Comparison of ENCODE assay signal across 1 cellular context in genomic region chr11:117816151-117816741, GRCh38.
A peak's percentile ranks its signal among the peaks of the same experiment; 100 is the strongest.
TF ChIP-seq lines count a peak whose summit lies in the region.

No MANE protein-coding gene starts in this region.

TF ChIP-seq in HepG2, 621 proteins besides CTCF, POLR2A, EP300 and RAD21 (continued from another document and continues in another):
- TF ChIP-seq HINFP (CRISPR knock-in tag; IDR thresholded peaks at IDR 0.05; ENCODE audit: low read depth), result no peak
- TF ChIP-seq RARA (CRISPR knock-in tag; IDR thresholded peaks at IDR 0.05), result no peak
- TF ChIP-seq PBX3 (CRISPR knock-in tag; IDR thresholded peaks at IDR 0.05; ENCODE audit: borderline replicate concordance), result no peak
- no peak for TF ChIP-seq ZNF703 (CRISPR knock-in tag; IDR thresholded peaks at IDR 0.05; ENCODE audit: borderline replicate concordance)
- peak; percentile 44; the same call in 1 of the 2 replicates for TF ChIP-seq HOXA3 (CRISPR knock-in tag; IDR thresholded peaks at IDR 0.05)
- TF ChIP-seq ZNF709 (CRISPR knock-in tag; IDR thresholded peaks at IDR 0.05), result no peak
- no peak for TF ChIP-seq TRIM22 (IDR thresholded peaks at IDR 0.05)
- no peak for TF ChIP-seq KLF15 (CRISPR knock-in tag; IDR thresholded peaks at IDR 0.05; ENCODE audit: borderline replicate concordance)
- TF ChIP-seq, protein P1, sequence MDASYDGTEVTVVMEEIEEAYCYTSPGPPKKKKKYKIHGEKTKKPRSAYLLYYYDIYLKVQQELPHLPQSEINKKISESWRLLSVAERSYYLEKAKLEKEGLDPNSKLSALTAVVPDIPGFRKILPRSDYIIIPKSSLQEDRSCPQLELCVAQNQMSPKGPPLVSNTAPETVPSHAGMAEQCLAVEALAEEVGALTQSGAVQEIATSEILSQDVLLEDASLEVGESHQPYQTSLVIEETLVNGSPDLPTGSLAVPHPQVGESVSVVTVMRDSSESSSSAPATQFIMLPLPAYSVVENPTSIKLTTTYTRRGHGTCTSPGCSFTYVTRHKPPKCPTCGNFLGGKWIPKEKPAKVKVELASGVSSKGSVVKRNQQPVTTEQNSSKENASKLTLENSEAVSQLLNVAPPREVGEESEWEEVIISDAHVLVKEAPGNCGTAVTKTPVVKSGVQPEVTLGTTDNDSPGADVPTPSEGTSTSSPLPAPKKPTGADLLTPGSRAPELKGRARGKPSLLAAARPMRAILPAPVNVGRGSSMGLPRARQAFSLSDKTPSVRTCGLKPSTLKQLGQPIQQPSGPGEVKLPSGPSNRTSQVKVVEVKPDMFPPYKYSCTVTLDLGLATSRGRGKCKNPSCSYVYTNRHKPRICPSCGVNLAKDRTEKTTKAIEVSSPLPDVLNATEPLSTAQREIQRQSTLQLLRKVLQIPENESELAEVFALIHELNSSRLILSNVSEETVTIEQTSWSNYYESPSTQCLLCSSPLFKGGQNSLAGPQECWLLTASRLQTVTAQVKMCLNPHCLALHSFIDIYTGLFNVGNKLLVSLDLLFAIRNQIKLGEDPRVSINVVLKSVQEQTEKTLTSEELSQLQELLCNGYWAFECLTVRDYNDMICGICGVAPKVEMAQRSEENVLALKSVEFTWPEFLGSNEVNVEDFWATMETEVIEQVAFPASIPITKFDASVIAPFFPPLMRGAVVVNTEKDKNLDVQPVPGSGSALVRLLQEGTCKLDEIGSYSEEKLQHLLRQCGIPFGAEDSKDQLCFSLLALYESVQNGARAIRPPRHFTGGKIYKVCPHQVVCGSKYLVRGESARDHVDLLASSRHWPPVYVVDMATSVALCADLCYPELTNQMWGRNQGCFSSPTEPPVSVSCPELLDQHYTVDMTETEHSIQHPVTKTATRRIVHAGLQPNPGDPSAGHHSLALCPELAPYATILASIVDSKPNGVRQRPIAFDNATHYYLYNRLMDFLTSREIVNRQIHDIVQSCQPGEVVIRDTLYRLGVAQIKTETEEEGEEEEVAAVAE (CRISPR knock-in tag; IDR thresholded peaks at IDR 0.05; ENCODE audit: borderline replicate concordance), result no peak
- TF ChIP-seq MBD4 (IDR thresholded peaks at IDR 0.05; ENCODE audit: borderline replicate concordance, low read length), result no peak
- no peak for TF ChIP-seq DRAP1 (CRISPR knock-in tag; IDR thresholded peaks at IDR 0.05)
- TF ChIP-seq ZNF337 (CRISPR knock-in tag; IDR thresholded peaks at IDR 0.05; ENCODE audit: borderline replicate concordance, low read depth), result no peak
- no peak for TF ChIP-seq SRSF4 (IDR thresholded peaks at IDR 0.05; ENCODE audit: low read depth, low read length, poor library complexity, severe bottlenecking)
- no peak for TF ChIP-seq TOPORS (CRISPR knock-in tag; IDR thresholded peaks at IDR 0.05)
- peak; percentile 37; the same call in 1 of the 2 replicates for TF ChIP-seq ZNF768 (CRISPR knock-in tag; IDR thresholded peaks at IDR 0.05)
- TF ChIP-seq SMYD3 (CRISPR knock-in tag; IDR thresholded peaks at IDR 0.05), result no peak
- TF ChIP-seq ZNF816 (CRISPR knock-in tag; IDR thresholded peaks at IDR 0.05; ENCODE audit: borderline replicate concordance), result no peak
- TF ChIP-seq ZFAT (CRISPR knock-in tag; conservative IDR thresholded peaks at IDR 0.05), result no peak
- no peak for TF ChIP-seq MTF1 (CRISPR knock-in tag; IDR thresholded peaks at IDR 0.05)
- no peak for TF ChIP-seq ZNF777 (CRISPR knock-in tag; IDR thresholded peaks at IDR 0.05)
- no peak for TF ChIP-seq CBX2 (IDR thresholded peaks at IDR 0.05; ENCODE audit: low read depth, low read length)
- no peak for TF ChIP-seq CBX2 (CRISPR knock-in tag; IDR thresholded peaks at IDR 0.05; ENCODE audit: low read depth)
- TF ChIP-seq SETDB1 (CRISPR knock-in tag; IDR thresholded peaks at IDR 0.05; ENCODE audit: borderline replicate concordance), result no peak
- no peak for TF ChIP-seq ZNF558 (CRISPR knock-in tag; IDR thresholded peaks at IDR 0.05; ENCODE audit: borderline replicate concordance)
- TF ChIP-seq, protein P2, sequence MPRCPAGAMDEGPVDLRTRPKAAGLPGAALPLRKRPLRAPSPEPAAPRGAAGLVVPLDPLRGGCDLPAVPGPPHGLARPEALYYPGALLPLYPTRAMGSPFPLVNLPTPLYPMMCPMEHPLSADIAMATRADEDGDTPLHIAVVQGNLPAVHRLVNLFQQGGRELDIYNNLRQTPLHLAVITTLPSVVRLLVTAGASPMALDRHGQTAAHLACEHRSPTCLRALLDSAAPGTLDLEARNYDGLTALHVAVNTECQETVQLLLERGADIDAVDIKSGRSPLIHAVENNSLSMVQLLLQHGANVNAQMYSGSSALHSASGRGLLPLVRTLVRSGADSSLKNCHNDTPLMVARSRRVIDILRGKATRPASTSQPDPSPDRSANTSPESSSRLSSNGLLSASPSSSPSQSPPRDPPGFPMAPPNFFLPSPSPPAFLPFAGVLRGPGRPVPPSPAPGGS (CRISPR knock-in tag; IDR thresholded peaks at IDR 0.05), result no peak
- no peak for TF ChIP-seq NCOR1 (IDR thresholded peaks at IDR 0.05; ENCODE audit: borderline replicate concordance, low read length)
- no peak for TF ChIP-seq KDM1A (CRISPR knock-in tag; IDR thresholded peaks at IDR 0.05)
- no peak for TF ChIP-seq GLI4 (CRISPR knock-in tag; IDR thresholded peaks at IDR 0.05; ENCODE audit: borderline replicate concordance)
- no peak for TF ChIP-seq ZMYM4 (CRISPR knock-in tag; IDR thresholded peaks at IDR 0.05)
- no peak for TF ChIP-seq ETV6 (CRISPR knock-in tag; conservative IDR thresholded peaks at IDR 0.05)
- TF ChIP-seq REXO4 (CRISPR knock-in tag; IDR thresholded peaks at IDR 0.05; ENCODE audit: borderline replicate concordance), result no peak
- TF ChIP-seq U2AF2 (IDR thresholded peaks at IDR 0.05; ENCODE audit: low read depth, low read length), result no peak; the same call in 1 of the 2 replicates
- no peak for TF ChIP-seq SP1 (IDR thresholded peaks at IDR 0.05)
- no peak for TF ChIP-seq SP1 (CRISPR knock-in tag; IDR thresholded peaks at IDR 0.05)
- no peak for TF ChIP-seq MED8 (CRISPR knock-in tag; IDR thresholded peaks at IDR 0.05; ENCODE audit: insufficient replicate concordance)
- TF ChIP-seq ZNF800 (CRISPR knock-in tag; IDR thresholded peaks at IDR 0.05), result peak; percentile 56; the same call in 1 of the 2 replicates
- TF ChIP-seq SIN3A (IDR thresholded peaks at IDR 0.05; ENCODE audit: borderline replicate concordance, low read depth, low read length), result no peak
- TF ChIP-seq ZFY (CRISPR knock-in tag; IDR thresholded peaks at IDR 0.05), result peak; percentile 73
- TF ChIP-seq ZNF329 (CRISPR knock-in tag; IDR thresholded peaks at IDR 0.05; ENCODE audit: low read depth), result no peak
- no peak for TF ChIP-seq SNAPC5 (CRISPR knock-in tag; IDR thresholded peaks at IDR 0.05; ENCODE audit: borderline replicate concordance)
- peak; percentile 90 for TF ChIP-seq AGO2 (optimal IDR thresholded peaks at IDR 0.05; ENCODE audit: low read depth, low read length)
- TF ChIP-seq ZBTB34 (CRISPR knock-in tag; IDR thresholded peaks at IDR 0.05), result no peak
- TF ChIP-seq SIN3B (IDR thresholded peaks at IDR 0.05; ENCODE audit: low read length), result no peak
- TF ChIP-seq ZNF850 (CRISPR knock-in tag; conservative IDR thresholded peaks at IDR 0.05), result no peak
- peak; percentile 43 for TF ChIP-seq SAP130 (CRISPR knock-in tag; IDR thresholded peaks at IDR 0.05; ENCODE audit: low read depth)
- TF ChIP-seq KMT2B (CRISPR knock-in tag; IDR thresholded peaks at IDR 0.05), result no peak
- no peak for TF ChIP-seq ZNF7 (CRISPR knock-in tag; IDR thresholded peaks at IDR 0.05)
- no peak for TF ChIP-seq IKZF4 (CRISPR knock-in tag; IDR thresholded peaks at IDR 0.05; ENCODE audit: borderline replicate concordance, low read depth, not compliant biosample characterization)
- TF ChIP-seq BCLAF1 (IDR thresholded peaks at IDR 0.05), result no peak
- TF ChIP-seq ZNF225 (CRISPR knock-in tag; IDR thresholded peaks at IDR 0.05), result no peak
- TF ChIP-seq TMF1 (CRISPR knock-in tag; IDR thresholded peaks at IDR 0.05; ENCODE audit: low read depth), result no peak
- TF ChIP-seq U2AF1 (optimal IDR thresholded peaks at IDR 0.05; ENCODE audit: low read depth, low read length), result peak; percentile 18
- no peak for TF ChIP-seq DDIT3 (CRISPR knock-in tag; IDR thresholded peaks at IDR 0.05)
- TF ChIP-seq BRD4 (CRISPR knock-in tag; IDR thresholded peaks at IDR 0.05), result 0 out of 2 replicates have a peak, but pooled peaks have one; percentile 37
- peak; percentile 66; the same call in 1 of the 2 replicates for TF ChIP-seq HNRNPL (IDR thresholded peaks at IDR 0.05; ENCODE audit: low read depth, low read length)
- TF ChIP-seq POLR2G (IDR thresholded peaks at IDR 0.05; ENCODE audit: low read depth, low read length), result peak; percentile 54; the same call in 1 of the 2 replicates
- no peak for TF ChIP-seq CHD4 (IDR thresholded peaks at IDR 0.05; ENCODE audit: borderline replicate concordance, low read length)
